Comparison of ENCODE assay signal across 1 cellular context in the genomic region with DNA sequence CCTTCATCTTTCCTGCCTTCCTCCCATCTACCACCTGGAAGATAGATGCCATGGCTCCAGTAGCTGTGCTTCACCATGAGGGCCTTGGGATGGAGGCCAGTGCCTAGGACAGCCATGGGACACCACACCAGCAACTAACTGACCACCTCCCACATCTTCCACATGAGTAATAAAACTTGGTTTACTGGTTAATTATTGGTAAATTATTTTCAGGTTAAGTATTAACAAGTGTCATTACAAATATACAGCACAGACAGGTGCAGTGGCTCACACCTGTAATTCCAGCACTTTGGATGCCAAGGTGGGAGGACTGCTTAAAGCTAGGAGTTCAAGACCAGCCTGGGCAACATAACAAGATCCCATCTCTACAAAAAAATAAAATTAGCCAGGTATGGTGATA.
TF ChIP-seq lines count a peak whose summit lies in the region.

No MANE protein-coding gene starts in this region.

TF ChIP-seq in IMR-90, 13 proteins besides CTCF, POLR2A, EP300 and RAD21:
- no peak for TF ChIP-seq FOS (IDR thresholded peaks at IDR 0.05; ENCODE audit: low read depth, low read length)
- TF ChIP-seq NFE2L2 (IDR thresholded peaks at IDR 0.05; ENCODE audit: low read depth, low read length) = no peak
- no peak for TF ChIP-seq RCOR1 (IDR thresholded peaks at IDR 0.05; ENCODE audit: insufficient replicate concordance, low read length)
- TF ChIP-seq MXI1 (IDR thresholded peaks at IDR 0.05; ENCODE audit: borderline replicate concordance, low read depth, low read length) = no peak
- TF ChIP-seq, protein P1, sequence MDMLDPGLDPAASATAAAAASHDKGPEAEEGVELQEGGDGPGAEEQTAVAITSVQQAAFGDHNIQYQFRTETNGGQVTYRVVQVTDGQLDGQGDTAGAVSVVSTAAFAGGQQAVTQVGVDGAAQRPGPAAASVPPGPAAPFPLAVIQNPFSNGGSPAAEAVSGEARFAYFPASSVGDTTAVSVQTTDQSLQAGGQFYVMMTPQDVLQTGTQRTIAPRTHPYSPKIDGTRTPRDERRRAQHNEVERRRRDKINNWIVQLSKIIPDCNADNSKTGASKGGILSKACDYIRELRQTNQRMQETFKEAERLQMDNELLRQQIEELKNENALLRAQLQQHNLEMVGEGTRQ (IDR thresholded peaks at IDR 0.05; ENCODE audit: low read depth, low read length) = no peak
- TF ChIP-seq, protein P2, sequence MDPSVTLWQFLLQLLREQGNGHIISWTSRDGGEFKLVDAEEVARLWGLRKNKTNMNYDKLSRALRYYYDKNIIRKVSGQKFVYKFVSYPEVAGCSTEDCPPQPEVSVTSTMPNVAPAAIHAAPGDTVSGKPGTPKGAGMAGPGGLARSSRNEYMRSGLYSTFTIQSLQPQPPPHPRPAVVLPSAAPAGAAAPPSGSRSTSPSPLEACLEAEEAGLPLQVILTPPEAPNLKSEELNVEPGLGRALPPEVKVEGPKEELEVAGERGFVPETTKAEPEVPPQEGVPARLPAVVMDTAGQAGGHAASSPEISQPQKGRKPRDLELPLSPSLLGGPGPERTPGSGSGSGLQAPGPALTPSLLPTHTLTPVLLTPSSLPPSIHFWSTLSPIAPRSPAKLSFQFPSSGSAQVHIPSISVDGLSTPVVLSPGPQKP (IDR thresholded peaks at IDR 0.05; ENCODE audit: borderline replicate concordance, low read depth, low read length) = no peak
- TF ChIP-seq CEBPB (IDR thresholded peaks at IDR 0.05; ENCODE audit: low read depth, low read length) = no peak
- TF ChIP-seq BHLHE40 (IDR thresholded peaks at IDR 0.05; ENCODE audit: low read depth, low read length) = no peak
- TF ChIP-seq MAZ (IDR thresholded peaks at IDR 0.05; ENCODE audit: borderline replicate concordance, low read depth, low read length) = no peak
- no peak for TF ChIP-seq MAFK (IDR thresholded peaks at IDR 0.05; ENCODE audit: low read depth, low read length)
- no peak for TF ChIP-seq SMC3 (IDR thresholded peaks at IDR 0.05; ENCODE audit: low read depth, low read length)
- no peak for TF ChIP-seq RFX5 (IDR thresholded peaks at IDR 0.05; ENCODE audit: low read depth, low read length)
- no peak for TF ChIP-seq CHD1 (IDR thresholded peaks at IDR 0.05; ENCODE audit: low read depth, low read length)
